In genomic region chr15:79283252-79284048, GRCh38 we compare ENCODE assay signal across 8 cellular contexts. TPM values are rescaled to one million over a fixed set of nuclear protein-coding genes. Genes with fewer than 3 reads are reported as not detected.
A peak's percentile ranks its signal among the peaks of the same experiment; 100 is the strongest.
DNase-seq lines count a peak whose midpoint lies in the region; ATAC-seq and TF ChIP-seq lines count a peak whose summit lies in the region.

No MANE protein-coding gene starts in this region.

- H3K36me3 Mint-ChIP-seq in Calu3 (ENCODE audit: insufficient read depth, unreplicated experiment): no peaks in the 10 kb centered on the region
- peaks cover 1% of the 10 kb centered on the region for H3K36me3 Mint-ChIP-seq in activated naive CD8-positive, alpha-beta T cell treated with anti-CD3 and anti-CD28 coated beads for 36 hours
- peaks cover 0 to 6% of the 10 kb centered on the region in 2 donors for H3K36me3 Mint-ChIP-seq in CD14-positive monocyte

- H3K27me3 Mint-ChIP-seq in Calu3 (ENCODE audit: unreplicated experiment) (peaks cover 84% of the 10 kb centered on the region), CD14-positive monocyte (ENCODE audit: low read depth in 3 of 3) (peaks cover 37 to 52% (median 41%) of the 10 kb centered on the region in 3 donors)
- H3K27me3 Mint-ChIP-seq in activated naive CD8-positive, alpha-beta T cell treated with anti-CD3 and anti-CD28 coated beads for 36 hours: peaks cover 83% of the 10 kb centered on the region

- TF ChIP-seq CTCF in Calu3 (IDR thresholded peaks at IDR 0.05; ENCODE audit: unreplicated experiment) (no peak), CD14-positive monocyte (IDR thresholded peaks at IDR 0.05) (no peak)

- in situ Hi-C loops in KBM-7 (cut with MboI; ENCODE audit: low pct_unique_long_range_greater_than_20kb, low sequenced_read_pairs): no loop called here

- no TSS peak for BruUV-seq in Calu3 (replicated peaks; lab: Mats Ljungman, UMichigan)

- ATAC-seq in HG03175 (IDR thresholded peaks at IDR 0.05; ENCODE audit: unreplicated experiment): no peak
- ATAC-seq in HG03432 (IDR thresholded peaks at IDR 0.05; ENCODE audit: unreplicated experiment): no peak

- H3K27ac Mint-ChIP-seq in Calu3 (ENCODE audit: unreplicated experiment) (no peak overlapping the region), CD14-positive monocyte (no peak overlapping the region)
- H3K27ac Mint-ChIP-seq in activated naive CD8-positive, alpha-beta T cell treated with anti-CD3 and anti-CD28 coated beads for 36 hours: no peak overlapping the region

- H3K9me3 Mint-ChIP-seq in Calu3 (ENCODE audit: low read depth, unreplicated experiment) (no peaks in the 10 kb centered on the region), CD14-positive monocyte (peaks cover 0 to 16% (median 13%) of the 10 kb centered on the region in 7 donors)
- peaks cover 7% of the 10 kb centered on the region for H3K9me3 Mint-ChIP-seq in activated naive CD8-positive, alpha-beta T cell treated with anti-CD3 and anti-CD28 coated beads for 36 hours

- intact Hi-C loops in Calu3 (cut with micrococcal nuclease; ENCODE audit: unreplicated experiment) (no loop called here), CD14-positive monocyte (cut with micrococcal nuclease) (no loop called here)

- CTCF ChIA-PET in Calu3 (lab: Charles Lee): no interaction called here

- H3K4me3 Mint-ChIP-seq in Calu3 (ENCODE audit: low read depth, unreplicated experiment): no peak overlapping the region
- no peak overlapping the region for H3K4me3 Mint-ChIP-seq in activated naive CD8-positive, alpha-beta T cell treated with anti-CD3 and anti-CD28 coated beads for 36 hours
- H3K4me3 Mint-ChIP-seq in CD14-positive monocyte: peak overlapping the region in 1 of 2 donors; percentile 83

- H3K4me1 Mint-ChIP-seq in Calu3 (ENCODE audit: low read depth, unreplicated experiment) (no peaks in the 10 kb centered on the region), CD14-positive monocyte (no peaks in the 10 kb centered on the region)
- H3K4me1 Mint-ChIP-seq in activated naive CD8-positive, alpha-beta T cell treated with anti-CD3 and anti-CD28 coated beads for 36 hours: peaks cover 4% of the 10 kb centered on the region

- DNase-seq in Calu3: peak; percentile 66
- peak; percentile 63 for DNase-seq in KBM-7
- DNase-seq in activated naive CD8-positive, alpha-beta T cell treated with anti-CD3 and anti-CD28 coated beads for 36 hours: peak; percentile 48
- peak; percentile 22 for DNase-seq in hepatic stellate cell (ENCODE audit: low spot score)
- DNase-seq in stimulated activated CD4-positive, alpha-beta T cell treated with anti-CD3 and anti-CD28 coated beads, Interleukin-1b, Interleukin-23, amount 100 ng/mL, for 4 hours (ENCODE audit: low read depth in 2 of 2): peak; percentile 0 to 44
- no peak for DNase-seq in CD14-positive monocyte (ENCODE audit: low spot score)

RNA-seq across cellular contexts. Expression of gene ANKRD34C, which starts 0.9 kb away (rescaled TPM):
- total RNA-seq in Calu3 (2022): not detected in 2 replicates
- not detected for total RNA-seq in activated naive CD8-positive, alpha-beta T cell treated with anti-CD3 and anti-CD28 coated beads for 36 hours
- polyA plus RNA-seq in CD14-positive monocyte: not detected

RNA-seq across cellular contexts. Expression of gene TMED3, which starts 27.5 kb away (rescaled TPM):
- total RNA-seq in Calu3 (2022): 127 and 139 TPM in 2 replicates
- 10 to 100 TPM; 43.7 to 47.4 TPM for total RNA-seq in activated naive CD8-positive, alpha-beta T cell treated with anti-CD3 and anti-CD28 coated beads for 36 hours
- polyA plus RNA-seq in CD14-positive monocyte: 10 to 100 TPM; 42.5 to 47.5 TPM
